Comparison of ENCODE assay signal across 1 cellular context in the genomic region with DNA sequence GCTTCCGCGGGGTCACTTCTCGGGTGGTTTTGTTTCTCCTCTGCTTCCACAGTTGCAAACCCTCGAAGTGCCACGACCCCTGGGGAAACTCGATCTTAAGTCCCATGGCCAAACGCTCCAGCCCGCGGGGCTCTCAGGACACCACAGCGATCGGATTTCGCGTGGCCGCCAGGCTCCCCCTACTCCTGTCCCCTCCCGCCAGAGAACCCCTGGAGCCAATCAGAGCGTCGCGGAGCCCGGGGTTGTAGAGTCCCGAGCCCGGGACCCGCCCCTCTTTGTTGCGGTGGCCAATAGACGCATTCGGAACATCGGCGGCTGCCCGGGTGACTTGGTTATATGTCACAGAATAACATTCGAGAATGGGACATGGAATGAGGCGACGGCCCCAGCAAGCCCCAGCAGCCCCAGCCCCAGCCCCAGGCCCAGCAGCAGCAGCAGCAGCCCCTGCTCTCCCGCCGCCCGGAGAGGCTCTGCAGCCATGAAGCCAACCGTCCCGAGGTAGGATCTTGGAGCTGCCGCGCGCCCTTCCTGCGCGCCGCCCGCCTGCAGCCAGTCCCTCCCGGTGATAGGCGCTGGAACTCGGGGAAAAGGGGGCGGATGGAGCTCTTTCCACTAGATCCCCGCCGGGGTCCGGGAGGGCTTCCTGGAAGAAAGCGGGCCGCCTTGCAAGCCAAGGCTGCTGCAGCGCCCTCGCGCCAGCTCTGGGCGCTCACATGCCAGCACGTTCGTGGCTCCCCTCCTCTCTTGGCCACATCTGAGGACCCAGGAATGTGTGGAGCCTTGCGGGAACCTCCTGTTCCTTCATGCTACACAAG.
TF ChIP-seq lines count a peak whose summit lies in the region.

VASH2 (plus strand) TSS at position 299 of the 815 bp plus-strand sequence. CDS start 1,002 bp downstream, outside the sequence.

TF ChIP-seq in H1, 55 proteins besides CTCF, POLR2A, EP300 and RAD21 (continued from another document):
- peak; percentile 78 for TF ChIP-seq SP1 (IDR thresholded peaks at IDR 0.05; ENCODE audit: low read depth, low read length)
- peak; percentile 72 for TF ChIP-seq ASH2L (IDR thresholded peaks at IDR 0.05; ENCODE audit: low read length)
- TF ChIP-seq TCF12 (IDR thresholded peaks at IDR 0.05; ENCODE audit: low read depth, low read length) = no peak
- TF ChIP-seq, protein P1, sequence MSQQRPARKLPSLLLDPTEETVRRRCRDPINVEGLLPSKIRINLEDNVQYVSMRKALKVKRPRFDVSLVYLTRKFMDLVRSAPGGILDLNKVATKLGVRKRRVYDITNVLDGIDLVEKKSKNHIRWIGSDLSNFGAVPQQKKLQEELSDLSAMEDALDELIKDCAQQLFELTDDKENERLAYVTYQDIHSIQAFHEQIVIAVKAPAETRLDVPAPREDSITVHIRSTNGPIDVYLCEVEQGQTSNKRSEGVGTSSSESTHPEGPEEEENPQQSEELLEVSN (IDR thresholded peaks at IDR 0.05) = peak; percentile 72
- no peak for TF ChIP-seq GABPA (IDR thresholded peaks at IDR 0.05; ENCODE audit: borderline replicate concordance, insufficient read depth, low read length)
- TF ChIP-seq SIN3A (conservative IDR thresholded peaks at IDR 0.05 in 1 of 2, IDR thresholded peaks at IDR 0.05 in 1 of 2; ENCODE audit: low read depth in 1 of 2, low read length in 2 of 2) = peak in 1 of 2 experiments; percentile 51; a peak in 2 of 4 replicates
- peak; percentile 37; the same call in 1 of the 2 replicates for TF ChIP-seq MAX (IDR thresholded peaks at IDR 0.05)
- peak; percentile 80 for TF ChIP-seq TBP (IDR thresholded peaks at IDR 0.05; ENCODE audit: low read depth, low read length)
